ENCODE assay signal across 30 cellular contexts in genomic region chr16:54312502-54312991, GRCh38. TPM values are rescaled to one million over a fixed set of nuclear protein-coding genes. Genes with fewer than 3 reads are reported as not detected.
"Had no signal": no experiment of that assay in that cellular context is flagged by ENCODE, and none has a peak within 500 bp of the region (broad histone marks: within the 10 kb centered on the region; RNA-seq: fewer than 3 reads in every experiment).

No MANE protein-coding gene starts in this region.

- H3K4me3 ChIP-seq: ascending aorta, cardiac muscle cell had no signal

- FAIRE-seq: bronchial epithelial cell, TTC549 had no signal

- DNase-seq: activated B cell treated with CpG ODN at 0.5 μM for 24 hours; activated CD4-positive, alpha-beta memory T cell treated with anti-CD3 and anti-CD28 coated beads, Interleukin-2, amount 10 ng/mL, durations not matched to agents 7 days and 5 days; activated CD4-positive, alpha-beta T cell treated with anti-CD3 and anti-CD28 coated beads for 1 hour; activated CD4-positive, alpha-beta T cell treated with anti-CD3 and anti-CD28 coated beads for 36 hours; activated CD4-positive, alpha-beta T cell treated with anti-CD3 and anti-CD28 coated beads for 48 hours; activated CD4-positive, alpha-beta T cell treated with anti-CD3 and anti-CD28 coated beads, Interleukin-2, amount 10 ng/mL, durations not matched to agents 7 days and 5 days; activated CD4-positive, alpha-beta T cell treated with anti-CD3 and anti-CD28 coated beads, Interleukin-2, amount 50 U/mL, for 48 hours; activated CD8-positive, alpha-beta memory T cell treated with anti-CD3 and anti-CD28 coated beads for 24 hours; activated CD8-positive, alpha-beta memory T cell treated with anti-CD3 and anti-CD28 coated beads, Interleukin-2, amount 10 ng/mL, durations not matched to agents 7 days and 5 days; activated CD8-positive, alpha-beta memory T cell treated with anti-CD3 and anti-CD28 coated beads, Interleukin-2, amount 50 U/mL, for 48 hours; activated CD8-positive, alpha-beta T cell treated with anti-CD3 and anti-CD28 coated beads, Interleukin-2, amount 10 ng/mL, durations not matched to agents 7 days and 5 days; activated effector memory CD4-positive, alpha-beta T cell treated with Interleukin-2 at 50 U/mL for 16 hours; activated gamma-delta T cell; activated naive CD4-positive, alpha-beta T cell treated with anti-CD3 and anti-CD28 coated beads, Interleukin-2, amount 10 ng/mL, durations not matched to agents 7 days and 5 days; activated naive CD4-positive, alpha-beta T cell treated with Interleukin-2 at 50 U/mL for 16 hours; activated naive CD8-positive, alpha-beta T cell treated with anti-CD3 and anti-CD28 coated beads, Interleukin-2, amount 10 ng/mL, durations not matched to agents 7 days and 5 days; activated naive CD8-positive, alpha-beta T cell treated with anti-CD3 and anti-CD28 coated beads, Interleukin-2, amount 50 U/mL, for 24 hours; activated T-cell treated with anti-CD3 and anti-CD28 coated beads, Interleukin-2, amount 50 U/mL, for 24 hours; activated T-cell treated with anti-CD3 and anti-CD28 coated beads, Interleukin-2, amount 50 U/mL, for 48 hours; amygdala; anterior cingulate cortex; caudate nucleus; cerebellar nuclear complex; T-cell; T-helper 17 cell had no signal

- H3K9me3 ChIP-seq: ascending aorta had no signal

- H3K4me1 ChIP-seq: ascending aorta had no signal

- H3K27me3 ChIP-seq: ascending aorta, cardiac muscle cell had no signal

- ATAC-seq: activated CD4-positive, alpha-beta T cell treated with anti-CD3 and anti-CD28 coated beads for 36 hours; activated CD8-positive, alpha-beta memory T cell treated with anti-CD3 and anti-CD28 coated beads, Interleukin-2, amount 10 ng/mL, durations not matched to agents 7 days and 5 days; activated CD8-positive, alpha-beta T cell treated with anti-CD3 and anti-CD28 coated beads, Interleukin-2, amount 10 ng/mL, durations not matched to agents 7 days and 5 days; activated naive CD8-positive, alpha-beta T cell treated with anti-CD3 and anti-CD28 coated beads, Interleukin-2, amount 50 U/mL, for 24 hours; T-cell; T-helper 17 cell had no signal

- H3K27ac ChIP-seq: ascending aorta, cardiac muscle cell, VCaP had no signal

- H3K36me3 ChIP-seq: ascending aorta, cardiac muscle cell had no signal

RNA-seq across cellular contexts. Expression of gene IRX3, which starts 26.0 kb away (rescaled TPM):
- total RNA-seq: activated B cell treated with CpG ODN at 0.5 μM for 24 hours; activated CD4-positive, alpha-beta T cell treated with anti-CD3 and anti-CD28 coated beads for 36 hours; activated CD4-positive, alpha-beta T cell treated with anti-CD3 and anti-CD28 coated beads, Interleukin-2, amount 10 ng/mL, durations not matched to agents 7 days and 5 days; activated CD8-positive, alpha-beta T cell treated with anti-CD3 and anti-CD28 coated beads, Interleukin-2, amount 10 ng/mL, durations not matched to agents 7 days and 5 days; activated naive CD8-positive, alpha-beta T cell treated with anti-CD3 and anti-CD28 coated beads, Interleukin-2, amount 10 ng/mL, durations not matched to agents 7 days and 5 days had no signal
